ENCODE assay signal across 7 cellular contexts in genomic region chr1:121397101-121397500, GRCh38.
A peak's percentile ranks its signal among the peaks of the same experiment; 100 is the strongest.
DNase-seq lines count a peak whose midpoint lies in the region; ATAC-seq and TF ChIP-seq lines count a peak whose summit lies in the region.
"Not testable (repeated sequence)": the region's sequence is repeated elsewhere in the genome, so short reads cannot be mapped to it uniquely, and the experiment has no call there.

No MANE protein-coding gene starts in this region.

- ATAC-seq in RWPE2 (ENCODE audit: low read depth); activated T-helper 17 cell treated with anti-CD3 and anti-CD28 coated beads, Interleukin-2, amount 50 U/mL, for 72 hours (replicated peaks); heart right ventricle; naive thymus-derived CD8-positive, alpha-beta T cell: not testable (repeated sequence)

- peaks cover 14% of the 10 kb centered on the region for H3K4me1 Mint-ChIP-seq in activated T-helper 17 cell treated with anti-CD3 and anti-CD28 coated beads, Interleukin-2, amount 50 U/mL, for 72 hours
- H3K4me1 Mint-ChIP-seq in naive thymus-derived CD8-positive, alpha-beta T cell: peaks cover 9 to 17% (median 13%) of the 10 kb centered on the region in 4 donors

- not testable (repeated sequence) for DNase-seq in H7; RWPE2 (ENCODE audit: low spot score); choroid plexus epithelial cell (ENCODE audit: low read depth); heart right ventricle; naive thymus-derived CD8-positive, alpha-beta T cell; smooth muscle cell (lab: John Stamatoyannopoulos, UW; ENCODE audit: unreplicated experiment)

- not testable (repeated sequence) for H3K36me3 Mint-ChIP-seq in activated T-helper 17 cell treated with anti-CD3 and anti-CD28 coated beads, Interleukin-2, amount 50 U/mL, for 72 hours (ENCODE audit: low read depth)
- peaks cover 11 to 17% (median 16%) of the 10 kb centered on the region in 3 donors for H3K36me3 Mint-ChIP-seq in naive thymus-derived CD8-positive, alpha-beta T cell

- not testable (repeated sequence) for H3K36me3 ChIP-seq in H7 (replicated peaks; ENCODE audit: control insufficient read depth, insufficient read depth, low read length); RWPE2 (ENCODE audit: low read depth); heart right ventricle; smooth muscle cell (ENCODE audit: low read depth)

- TF ChIP-seq CTCF in RWPE2 (IDR thresholded peaks at IDR 0.05; ENCODE audit: poor library complexity, severe bottlenecking); choroid plexus epithelial cell (conservative IDR thresholded peaks at IDR 0.05; ENCODE audit: low read depth, low read length); heart right ventricle (IDR thresholded peaks at IDR 0.05); smooth muscle cell (IDR thresholded peaks at IDR 0.05; ENCODE audit: borderline replicate concordance, insufficient read depth, poor library complexity, severe bottlenecking): not testable (repeated sequence)

- intact Hi-C loops in heart right ventricle (cut with DNase I): not testable (repeated sequence)

- H3K4me3 Mint-ChIP-seq in activated T-helper 17 cell treated with anti-CD3 and anti-CD28 coated beads, Interleukin-2, amount 50 U/mL, for 72 hours: peak overlapping the region; percentile 78
- H3K4me3 Mint-ChIP-seq in naive thymus-derived CD8-positive, alpha-beta T cell: peak overlapping the region; percentile 72 to 96 (median 81)

- H2AFZ ChIP-seq in smooth muscle cell (ENCODE audit: low read depth): not testable (repeated sequence)

- H3K4me1 ChIP-seq in RWPE2 (ENCODE audit: insufficient read depth, poor library complexity, severe bottlenecking); heart right ventricle; smooth muscle cell (ENCODE audit: low read depth): not testable (repeated sequence)

- H3K27ac Mint-ChIP-seq in activated T-helper 17 cell treated with anti-CD3 and anti-CD28 coated beads, Interleukin-2, amount 50 U/mL, for 72 hours: peak overlapping the region; percentile 71
- H3K27ac Mint-ChIP-seq in naive thymus-derived CD8-positive, alpha-beta T cell: peak overlapping the region in 1 of 10 donors; percentile 67

- H3K4me3 ChIP-seq in H7 (ENCODE audit: insufficient read depth, low read depth, low read length) (peak overlapping the region; percentile 42), RWPE2 (ENCODE audit: severe bottlenecking) (peak overlapping the region; percentile 36), choroid plexus epithelial cell (ENCODE audit: low read depth, low read length) (peak overlapping the region; percentile 60), heart right ventricle (peak overlapping the region; percentile 21 to 66 (median 54)), smooth muscle cell (peak overlapping the region; percentile 61)

- POLR2A ChIA-PET in naive thymus-derived CD8-positive, alpha-beta T cell (lab: Charles Lee): not testable (repeated sequence)

- H3K27ac ChIP-seq in RWPE2 (ENCODE audit: poor library complexity, severe bottlenecking); smooth muscle cell (ENCODE audit: low read depth): not testable (repeated sequence)
- peak overlapping the region in 7 of 10 donors; percentile 3 to 79 (median 53) for H3K27ac ChIP-seq in heart right ventricle

- peaks cover 12% of the 10 kb centered on the region for H3K27me3 ChIP-seq in H7 (ENCODE audit: control insufficient read depth, insufficient read depth, low read length)
- not testable (repeated sequence) for H3K27me3 ChIP-seq in RWPE2 (ENCODE audit: insufficient read depth, poor library complexity, severe bottlenecking); smooth muscle cell (ENCODE audit: low read depth)
- peaks cover 0 to 14% (median 0%) of the 10 kb centered on the region in 7 donors for H3K27me3 ChIP-seq in heart right ventricle

- not testable (repeated sequence) for H3K79me2 ChIP-seq in smooth muscle cell (ENCODE audit: low read depth)

- H3K4me2 ChIP-seq in smooth muscle cell: peak overlapping the region; percentile 83

- H3K9me3 ChIP-seq in RWPE2 (ENCODE audit: severe bottlenecking); smooth muscle cell (replicated peaks; ENCODE audit: low read depth): not testable (repeated sequence)
- H3K9me3 ChIP-seq in heart right ventricle: peaks cover 0 to 16% (median 0%) of the 10 kb centered on the region in 11 donors

- H3K9ac ChIP-seq in smooth muscle cell (ENCODE audit: low read depth): not testable (repeated sequence)

- not testable (repeated sequence) for H3K27me3 Mint-ChIP-seq in activated T-helper 17 cell treated with anti-CD3 and anti-CD28 coated beads, Interleukin-2, amount 50 U/mL, for 72 hours
- peaks cover 10 to 21% (median 17%) of the 10 kb centered on the region in 5 donors for H3K27me3 Mint-ChIP-seq in naive thymus-derived CD8-positive, alpha-beta T cell

- H3F3A ChIP-seq in smooth muscle cell (ENCODE audit: low read depth): not testable (repeated sequence)

- H4K20me1 ChIP-seq in smooth muscle cell (ENCODE audit: low read depth): not testable (repeated sequence)

- WGBS in heart right ventricle, 2 donors: 34 to 60% methylated on average over 10 to 18 of the region's 22 CpGs
- 56% methylated on average over 10 of the region's 22 CpGs for whole genome bisulfite sequencing in smooth muscle cell (ENCODE audit: low lambda C conversion rate)

- H3K9me3 Mint-ChIP-seq in activated T-helper 17 cell treated with anti-CD3 and anti-CD28 coated beads, Interleukin-2, amount 50 U/mL, for 72 hours: peaks cover 16% of the 10 kb centered on the region
- peaks cover 11 to 20% (median 16%) of the 10 kb centered on the region in 9 donors for H3K9me3 Mint-ChIP-seq in naive thymus-derived CD8-positive, alpha-beta T cell
